In genomic region chr17:42997984-42998938, GRCh38 we compare ENCODE assay signal across 1 cellular context.
TF ChIP-seq lines count a peak whose summit lies in the region.

Gene RPL27, plus strand, starts transcription at chr17:42998419. Its CDS starts 332 bp downstream, at chr17:42998751.

TF ChIP-seq in GM12878, 131 proteins besides CTCF, POLR2A, EP300 and RAD21 (continued from another document and continues in another):
- TF ChIP-seq BCLAF1 (IDR thresholded peaks at IDR 0.05) (no peak), EGR1 (IDR thresholded peaks at IDR 0.05; ENCODE audit: borderline replicate concordance in 1 of 2, low read depth in 2 of 2, low read length in 2 of 2) (peak; percentile 8 to 29; a peak in 1 of 3 replicates), MAX (IDR thresholded peaks at IDR 0.05; ENCODE audit: low read depth, low read length) (peak; percentile 96), RCOR1 (conservative IDR thresholded peaks at IDR 0.05; ENCODE audit: low read depth, low read length) (peak; percentile 84; the same call in 1 of the 2 replicates), TCF7 (IDR thresholded peaks at IDR 0.05; ENCODE audit: borderline replicate concordance) (peak; percentile 80), ZSCAN29 (IDR thresholded peaks at IDR 0.05) (peak; percentile 73; the same call in 1 of the 2 replicates), JUND (IDR thresholded peaks at IDR 0.05; ENCODE audit: low read depth, low read length) (no peak), NRF1 (conservative IDR thresholded peaks at IDR 0.05; ENCODE audit: low read depth, low read length) (no peak), ZNF687 (IDR thresholded peaks at IDR 0.05) (peak; percentile 89), CREB1 (IDR thresholded peaks at IDR 0.05; ENCODE audit: low read depth) (peak; percentile 96), PAX8 (IDR thresholded peaks at IDR 0.05) (no peak), POLR2AphosphoS5 (IDR thresholded peaks at IDR 0.05; ENCODE audit: low read length) (peak; percentile 99), ZNF622 (IDR thresholded peaks at IDR 0.05) (no peak), DPF2 (IDR thresholded peaks at IDR 0.05) (0 out of 2 replicates have a peak, but pooled peaks have one; percentile 53), MTA2 (IDR thresholded peaks at IDR 0.05; ENCODE audit: low read depth) (peak; percentile 91), RFX5 (IDR thresholded peaks at IDR 0.05; ENCODE audit: low read depth, low read length) (peak; percentile 47; the same call in 1 of the 2 replicates), GATAD2B (conservative IDR thresholded peaks at IDR 0.05; ENCODE audit: low read depth) (peak; percentile 64; the same call in 1 of the 2 replicates), ZNF592 (IDR thresholded peaks at IDR 0.05) (no peak), CEBPB (IDR thresholded peaks at IDR 0.05; ENCODE audit: borderline replicate concordance in 1 of 2, low read depth in 2 of 2, low read length in 2 of 2) (no peak), HDAC2 (IDR thresholded peaks at IDR 0.05) (no peak), TARDBP (IDR thresholded peaks at IDR 0.05; ENCODE audit: borderline replicate concordance) (peak; percentile 100), CREM (IDR thresholded peaks at IDR 0.05; ENCODE audit: low read depth) (peak; percentile 97), ZNF24 (IDR thresholded peaks at IDR 0.05) (no peak; the same call in 1 of the 2 replicates), RB1 (IDR thresholded peaks at IDR 0.05; ENCODE audit: borderline replicate concordance) (peak; percentile 85; the same call in 1 of the 2 replicates), POU2F2 (IDR thresholded peaks at IDR 0.05; ENCODE audit: borderline replicate concordance, low read depth, low read length) (peak; percentile 93; the same call in 2 of the 3 replicates), BCL11A (IDR thresholded peaks at IDR 0.05; ENCODE audit: low read depth, low read length) (no peak), YY1 (IDR thresholded peaks at IDR 0.05; ENCODE audit: low read depth, low read length) (peak; percentile 88), ZNF384 (IDR thresholded peaks at IDR 0.05; ENCODE audit: borderline replicate concordance, low read depth, low read length) (peak; percentile 76; the same call in 1 of the 2 replicates), CBFB (IDR thresholded peaks at IDR 0.05; ENCODE audit: low read depth) (peak; percentile 52), ZBTB40 (IDR thresholded peaks at IDR 0.05; ENCODE audit: borderline replicate concordance) (peak; percentile 100), NKRF (conservative IDR thresholded peaks at IDR 0.05) (peak; percentile 92; the same call in 1 of the 2 replicates), USF1 (IDR thresholded peaks at IDR 0.05; ENCODE audit: borderline replicate concordance, extremely low read length, insufficient read depth, low read depth, low read length) (peak; percentile 53), SMAD5 (IDR thresholded peaks at IDR 0.05; ENCODE audit: low read depth) (peak; percentile 89; the same call in 1 of the 2 replicates), SIN3A (IDR thresholded peaks at IDR 0.05; ENCODE audit: low read depth, low read length) (peak; percentile 96), WRNIP1 (IDR thresholded peaks at IDR 0.05; ENCODE audit: borderline replicate concordance, low read depth, low read length) (no peak; the same call in 1 of the 2 replicates), SUPT20H (IDR thresholded peaks at IDR 0.05; ENCODE audit: borderline replicate concordance, control insufficient read depth, low read depth, low read length) (no peak), EZH2 (IDR thresholded peaks at IDR 0.05; ENCODE audit: borderline replicate concordance, control insufficient read depth, low read depth, low read length) (no peak), TAF1 (IDR thresholded peaks at IDR 0.05; ENCODE audit: borderline replicate concordance, low read depth, low read length) (peak; percentile 98), IRF5 (IDR thresholded peaks at IDR 0.05; ENCODE audit: borderline replicate concordance) (no peak), ZNF274 (IDR thresholded peaks at IDR 0.05; ENCODE audit: insufficient read depth, insufficient read length) (no peak)
